Comparison of ENCODE assay signal across 8 cellular contexts in genomic region chr6:136593748-136594490, GRCh38. TPM values are rescaled to one million over a fixed set of nuclear protein-coding genes. Genes with fewer than 3 reads are reported as not detected.
DNase-seq lines count a peak whose midpoint lies in the region; ATAC-seq, FAIRE-seq and TF ChIP-seq lines count a peak whose summit lies in the region.

No MANE protein-coding gene starts in this region.

- CTCF ChIA-PET in PC-9 (lab: Charles Lee) = interaction anchor here (0.6 to 0.7 kb wide), 3 partner anchors 9 to 1167 kb away, joined by 3 to 4 read pairs (median 3); no protein-coding TSS in a partner anchor
- CTCF ChIA-PET in K562 (lab: Yijun Ruan, JAX; ENCODE audit: low intra/inter-chr PET ratio) = no interaction called here

- ATAC-seq in GM18867 (IDR thresholded peaks at IDR 0.05; ENCODE audit: unreplicated experiment) = peak; percentile 93
- ATAC-seq in HG03025 (IDR thresholded peaks at IDR 0.05; ENCODE audit: low FRiP score, unreplicated experiment) = peak; percentile 93
- ATAC-seq in K562 = peak; percentile 66
- peak; percentile 82 for ATAC-seq in lung (ENCODE audit: insufficient read depth, low FRiP score)

- peaks cover 8% of the 10 kb centered on the region; the same call in 1 of the 2 replicates for H3F3A ChIP-seq in PC-9 (ENCODE audit: insufficient read depth, low read depth)

- 0 out of 4 replicates have a peak, but pooled peaks of 1 of the 2 experiments have one; percentile 8 for TF ChIP-seq RAD21 in K562 (CRISPR knock-in tag; conservative IDR thresholded peaks at IDR 0.05 in 1 of 2, IDR thresholded peaks at IDR 0.05 in 1 of 2)

- H3K79me2 ChIP-seq in PC-9 (ENCODE audit: low read depth) (no peaks in the 10 kb centered on the region), K562 (ENCODE audit: control insufficient read depth, insufficient read depth, low read length) (no peaks in the 10 kb centered on the region)

- no peaks in the 10 kb centered on the region for H3K9me2 ChIP-seq in PC-9 (ENCODE audit: insufficient read depth)

- peaks cover 12% of the 10 kb centered on the region for H3K4me1 ChIP-seq in PC-9 (replicated peaks; ENCODE audit: insufficient read depth)
- no peaks in the 10 kb centered on the region; a peak in 1 of 5 replicates for H3K4me1 ChIP-seq in K562 (replicated peaks in 1 of 2; ENCODE audit: control insufficient read depth in 2 of 2, insufficient read depth in 2 of 2, low read length in 2 of 2)
- H3K4me1 ChIP-seq in lung (ENCODE audit: control insufficient read depth in 2 of 2, insufficient read depth in 2 of 2, low read length in 2 of 2) = peaks cover 0 to 2% of the 10 kb centered on the region in 2 donors

- FAIRE-seq in K562 (lab: Jason Lieb, UNC) = peak; percentile 29

- H3K4me2 ChIP-seq in PC-9 (peak overlapping the region; percentile 26), K562 (ENCODE audit: insufficient read depth, low read length) (no peak overlapping the region)

- in situ Hi-C loops in K562 (cut with MboI) = no loop called here

- H3K9me3 ChIP-seq in PC-9 (ENCODE audit: insufficient read depth, low read depth) (no peaks in the 10 kb centered on the region; the same call in 1 of the 2 replicates), K562 (replicated peaks; ENCODE audit: control insufficient read depth, insufficient read depth, low read depth, low read length) (no peaks in the 10 kb centered on the region), lung (ENCODE audit: control insufficient read depth in 2 of 2, insufficient read depth in 1 of 2, low read length in 1 of 2) (no peaks in the 10 kb centered on the region)

- H4K20me1 ChIP-seq in PC-9 (ENCODE audit: insufficient read depth) (no peaks in the 10 kb centered on the region), K562 (replicated peaks; ENCODE audit: control insufficient read depth, insufficient read depth, low read length) (no peaks in the 10 kb centered on the region)

- H3K4me3 ChIP-seq in PC-9 = no peak overlapping the region
- no peak overlapping the region for H3K4me3 ChIP-seq in K562
- no peak overlapping the region for H3K4me3 ChIP-seq in lung

- no peak for TF ChIP-seq POLR2A in K562 (conservative IDR thresholded peaks at IDR 0.05)

- no TSS peak for BruUV-seq in PC-9 (replicated peaks; lab: Mats Ljungman, UMichigan)
- BruUV-seq in K562 (replicated peaks; lab: Mats Ljungman, UMichigan) = no TSS peak

- no peak for TF ChIP-seq EP300 in K562 (IDR thresholded peaks at IDR 0.05; ENCODE audit: low read length)

- H2AFZ ChIP-seq in PC-9 (no peak overlapping the region), K562 (ENCODE audit: low read depth, low read length) (no peak overlapping the region)

- peaks cover 22% of the 10 kb centered on the region for H3K36me3 ChIP-seq in PC-9 (ENCODE audit: low read depth)
- peaks cover 34% of the 10 kb centered on the region; the same call in 2 of the 3 replicates for H3K36me3 ChIP-seq in K562 (ENCODE audit: control insufficient read depth, insufficient read depth, low read length)
- peaks cover 12 to 18% of the 10 kb centered on the region in 2 donors for H3K36me3 ChIP-seq in lung (ENCODE audit: control insufficient read depth in 2 of 2, insufficient read depth in 2 of 2, low read length in 2 of 2)

- WGBS in K562 (ENCODE audit: insufficient coverage, low coverage, missing lambda C conversion rate) = 42% methylated on average over 6 of the region's 6 CpGs
- WGBS in lung, 2 donors = 36 to 38% methylated on average over 6 of the region's 6 CpGs

- H3K9ac ChIP-seq in K562 (ENCODE audit: insufficient read depth in 1 of 2, low read depth in 2 of 2, low read length in 2 of 2) = no peak overlapping the region

- POLR2A ChIA-PET in PC-9 (lab: Charles Lee; ENCODE audit: unreplicated experiment) (interaction anchor here (0.7 kb wide), 1 partner anchor 199 kb away, joined by 3 read pairs; the partner anchor contains the start of gene MAP3K5), K562 (lab: Yijun Ruan, JAX) (interaction anchor here (0.8 to 1.1 kb wide), 3 partner anchors 31 to 152 kb away, joined by 3 to 5 read pairs (median 3); no protein-coding TSS in a partner anchor)

- TF ChIP-seq CTCF in PC-9 (conservative IDR thresholded peaks at IDR 0.05) = no peak
- no peak for TF ChIP-seq CTCF in K562 (IDR thresholded peaks at IDR 0.05 in 2 of 3, conservative IDR thresholded peaks at IDR 0.05 in 1 of 3; ENCODE audit: insufficient read depth in 2 of 3, low read depth in 1 of 3, low read length in 3 of 3)
- TF ChIP-seq CTCF in lung (IDR thresholded peaks at IDR 0.05; ENCODE audit: control extremely low read depth, extremely low read depth) = no peak

- DNase-seq in AML-193 (lab: John Stamatoyannopoulos, UW) = peak; percentile 80 to 81
- peak; percentile 50 to 96 for DNase-seq in PC-9
- DNase-seq in K562 (ENCODE audit: extremely low read depth in 1 of 4, low spot score in 3 of 4) = peak in 1 of 4 experiments; percentile 42
- peak; percentile 49 for DNase-seq in lung (ENCODE audit: low spot score)
- DNase-seq in DMS114 treated with DMSO at 0.1 percent for 48 hours (lab: John Stamatoyannopoulos, UW; ENCODE audit: unreplicated experiment) = no peak
- DNase-seq in NCI-H2029 treated with DMSO at 0.1 percent for 48 hours (lab: John Stamatoyannopoulos, UW) = no peak

- H3K27ac ChIP-seq in PC-9 (peak overlapping the region; percentile 46), K562 (ENCODE audit: extremely low read depth, low read depth, low read length) (peak overlapping the region; percentile 21; the same call in 1 of the 3 replicates), lung (ENCODE audit: low read depth in 1 of 2, low read length in 1 of 2) (peak overlapping the region in 1 of 2 donors; percentile 76)

- intact Hi-C loops in PC-9 (cut with micrococcal nuclease; ENCODE audit: unreplicated experiment) (loop anchor here (2.0 kb wide), 1 partner anchor 17 kb away; no protein-coding TSS in a partner anchor), K562 (cut with micrococcal nuclease) (no loop called here)

- H3K27me3 ChIP-seq in PC-9 (ENCODE audit: insufficient read depth, low read depth) (no peaks in the 10 kb centered on the region), K562 (ENCODE audit: control insufficient read depth in 2 of 2, insufficient read depth in 2 of 2, low read length in 2 of 2) (no peaks in the 10 kb centered on the region), lung (ENCODE audit: control insufficient read depth, insufficient read depth) (no peaks in the 10 kb centered on the region)

- H3K9me1 ChIP-seq in K562 (ENCODE audit: control insufficient read depth, insufficient read depth, low read length) = no peaks in the 10 kb centered on the region

TF ChIP-seq in K562, 482 proteins besides CTCF, POLR2A, EP300 and RAD21 (continues in another document):
- TF ChIP-seq, protein P1, sequence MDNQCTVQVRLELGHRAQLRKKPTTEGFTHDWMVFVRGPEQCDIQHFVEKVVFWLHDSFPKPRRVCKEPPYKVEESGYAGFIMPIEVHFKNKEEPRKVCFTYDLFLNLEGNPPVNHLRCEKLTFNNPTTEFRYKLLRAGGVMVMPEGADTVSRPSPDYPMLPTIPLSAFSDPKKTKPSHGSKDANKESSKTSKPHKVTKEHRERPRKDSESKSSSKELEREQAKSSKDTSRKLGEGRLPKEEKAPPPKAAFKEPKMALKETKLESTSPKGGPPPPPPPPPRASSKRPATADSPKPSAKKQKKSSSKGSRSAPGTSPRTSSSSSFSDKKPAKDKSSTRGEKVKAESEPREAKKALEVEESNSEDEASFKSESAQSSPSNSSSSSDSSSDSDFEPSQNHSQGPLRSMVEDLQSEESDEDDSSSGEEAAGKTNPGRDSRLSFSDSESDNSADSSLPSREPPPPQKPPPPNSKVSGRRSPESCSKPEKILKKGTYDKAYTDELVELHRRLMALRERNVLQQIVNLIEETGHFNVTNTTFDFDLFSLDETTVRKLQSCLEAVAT (IDR thresholded peaks at IDR 0.05) = no peak
- no peak for TF ChIP-seq BCOR (IDR thresholded peaks at IDR 0.05)
- no peak for TF ChIP-seq BDP1 (IDR thresholded peaks at IDR 0.05; ENCODE audit: insufficient read depth, insufficient read length)
- no peak for TF ChIP-seq SETDB1 (IDR thresholded peaks at IDR 0.05; ENCODE audit: low read length)
- no peak for TF ChIP-seq HDGF (IDR thresholded peaks at IDR 0.05)
- no peak for TF ChIP-seq ATF6 (CRISPR knock-in tag; IDR thresholded peaks at IDR 0.05)

RNA-seq across cellular contexts. Expression of gene MAP7, which starts 43.7 kb away (rescaled TPM):
- total RNA-seq in PC-9 (2021) (27.5 and 33.7 TPM in 2 replicates), K562 (2014; rRNA removed) (6.6 and 7.5 TPM in 2 replicates), K562 (2014; rRNA removed; fragmentation: Illumina TruSeq; extraction: Trizol) (3.9 and 4.2 TPM in 2 replicates), K562 (2015; rRNA removed; fragmentation: Illumina TruSeq; extraction: Trizol) (7.6 and 7.7 TPM in 2 replicates), K562 (2021) (6.1 and 7.4 TPM in 2 replicates), lung (10 to 100 TPM; 15.0 to 23.4 TPM)
- 0.67 and 1.5 TPM in 2 replicates for total RNA-seq in K562 (2011; cell fraction: chromatin; rRNA removed; ENCODE audit: low replicate concordance)
- 0.50 and 0.53 TPM in 2 replicates for total RNA-seq in K562 (2011; cell fraction: nucleolus; rRNA removed)
- 0.88 and 0.99 TPM in 2 replicates for total RNA-seq in K562 (2011; cell fraction: nucleoplasm; rRNA removed)
- polyA plus RNA-seq in K562 (2011; rRNA removed) (1.0 and 1.3 TPM in 2 replicates), K562 (2014; fragmentation: Illumina TruSeq; extraction: Trizol) (6.7 and 6.9 TPM in 2 replicates), K562 (2014; fragmentation: Nextera tagmentation; extraction: Ambion mirVana) (1 to 10 TPM in 1 of 2 experiments, under 1 TPM in 1; 0.76 to 1.1 TPM), K562 (2014; rRNA removed) (3.9 and 4.4 TPM in 2 replicates), lung (1 to 10 TPM; 8.4 to 9.6 TPM)
- polyA plus RNA-seq in K562 (2011; cell fraction: cytosol; rRNA removed) = 0.59 and 0.78 TPM in 2 replicates
- polyA plus RNA-seq in K562 (2011; cell fraction: nucleus; rRNA removed) = 0.93 and 1.6 TPM in 2 replicates
- polyA plus RNA-seq in K562 (2012) = 9.3 and 9.7 TPM in 2 replicates
- polyA minus RNA-seq in K562 (2011; rRNA and poly(A)+ RNA removed) = 0.78 and 1.2 TPM in 2 replicates
- polyA minus RNA-seq in K562 (2011; cell fraction: cytosol; rRNA and poly(A)+ RNA removed) = 1.5 and 1.6 TPM in 2 replicates
- 0.67 TPM in 2 replicates for polyA minus RNA-seq in K562 (2011; cell fraction: nucleus; rRNA and poly(A)+ RNA removed)

Comparison
In these comparisons a context has a peak if more than half of its experiments do, and no peak if none do; other contexts are left out.
1. DNase-seq: peak in AML-193 (2 of 2), PC-9 (2 of 2) and lung (single experiment); none in DMS114 treated with DMSO at 0.1 percent for 48 hours (single experiment) and NCI-H2029 treated with DMSO at 0.1 percent for 48 hours (single experiment).
2. Peak in every context shown above with its lines, with median percentiles within 50 percentile points of each other: ATAC-seq.